1 cellular context compared by ENCODE assay signal in the genomic region with DNA sequence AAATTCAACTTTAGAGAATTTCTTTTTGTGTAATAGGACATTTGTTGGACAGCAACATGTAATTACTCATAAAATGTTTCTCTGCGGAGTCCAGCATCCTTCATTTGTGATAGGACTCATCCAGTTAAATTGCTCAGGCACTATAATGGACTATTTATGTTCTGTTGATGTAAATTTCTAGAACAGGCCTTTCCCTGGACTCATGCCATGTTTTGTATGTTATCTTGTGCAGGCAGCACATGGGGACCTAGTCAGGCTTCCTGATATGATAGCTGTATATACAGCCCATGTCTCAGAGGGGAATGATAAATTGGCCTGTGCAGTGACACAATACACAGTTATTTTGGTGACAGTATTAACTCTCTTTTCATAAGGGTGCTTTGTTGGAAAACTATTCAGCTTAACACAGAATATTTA.
TF ChIP-seq lines count a peak whose summit lies in the region.

No MANE protein-coding gene starts in this region.

TF ChIP-seq in GM23338, 12 proteins besides CTCF, POLR2A, EP300 and RAD21:
- TF ChIP-seq, protein P1, sequence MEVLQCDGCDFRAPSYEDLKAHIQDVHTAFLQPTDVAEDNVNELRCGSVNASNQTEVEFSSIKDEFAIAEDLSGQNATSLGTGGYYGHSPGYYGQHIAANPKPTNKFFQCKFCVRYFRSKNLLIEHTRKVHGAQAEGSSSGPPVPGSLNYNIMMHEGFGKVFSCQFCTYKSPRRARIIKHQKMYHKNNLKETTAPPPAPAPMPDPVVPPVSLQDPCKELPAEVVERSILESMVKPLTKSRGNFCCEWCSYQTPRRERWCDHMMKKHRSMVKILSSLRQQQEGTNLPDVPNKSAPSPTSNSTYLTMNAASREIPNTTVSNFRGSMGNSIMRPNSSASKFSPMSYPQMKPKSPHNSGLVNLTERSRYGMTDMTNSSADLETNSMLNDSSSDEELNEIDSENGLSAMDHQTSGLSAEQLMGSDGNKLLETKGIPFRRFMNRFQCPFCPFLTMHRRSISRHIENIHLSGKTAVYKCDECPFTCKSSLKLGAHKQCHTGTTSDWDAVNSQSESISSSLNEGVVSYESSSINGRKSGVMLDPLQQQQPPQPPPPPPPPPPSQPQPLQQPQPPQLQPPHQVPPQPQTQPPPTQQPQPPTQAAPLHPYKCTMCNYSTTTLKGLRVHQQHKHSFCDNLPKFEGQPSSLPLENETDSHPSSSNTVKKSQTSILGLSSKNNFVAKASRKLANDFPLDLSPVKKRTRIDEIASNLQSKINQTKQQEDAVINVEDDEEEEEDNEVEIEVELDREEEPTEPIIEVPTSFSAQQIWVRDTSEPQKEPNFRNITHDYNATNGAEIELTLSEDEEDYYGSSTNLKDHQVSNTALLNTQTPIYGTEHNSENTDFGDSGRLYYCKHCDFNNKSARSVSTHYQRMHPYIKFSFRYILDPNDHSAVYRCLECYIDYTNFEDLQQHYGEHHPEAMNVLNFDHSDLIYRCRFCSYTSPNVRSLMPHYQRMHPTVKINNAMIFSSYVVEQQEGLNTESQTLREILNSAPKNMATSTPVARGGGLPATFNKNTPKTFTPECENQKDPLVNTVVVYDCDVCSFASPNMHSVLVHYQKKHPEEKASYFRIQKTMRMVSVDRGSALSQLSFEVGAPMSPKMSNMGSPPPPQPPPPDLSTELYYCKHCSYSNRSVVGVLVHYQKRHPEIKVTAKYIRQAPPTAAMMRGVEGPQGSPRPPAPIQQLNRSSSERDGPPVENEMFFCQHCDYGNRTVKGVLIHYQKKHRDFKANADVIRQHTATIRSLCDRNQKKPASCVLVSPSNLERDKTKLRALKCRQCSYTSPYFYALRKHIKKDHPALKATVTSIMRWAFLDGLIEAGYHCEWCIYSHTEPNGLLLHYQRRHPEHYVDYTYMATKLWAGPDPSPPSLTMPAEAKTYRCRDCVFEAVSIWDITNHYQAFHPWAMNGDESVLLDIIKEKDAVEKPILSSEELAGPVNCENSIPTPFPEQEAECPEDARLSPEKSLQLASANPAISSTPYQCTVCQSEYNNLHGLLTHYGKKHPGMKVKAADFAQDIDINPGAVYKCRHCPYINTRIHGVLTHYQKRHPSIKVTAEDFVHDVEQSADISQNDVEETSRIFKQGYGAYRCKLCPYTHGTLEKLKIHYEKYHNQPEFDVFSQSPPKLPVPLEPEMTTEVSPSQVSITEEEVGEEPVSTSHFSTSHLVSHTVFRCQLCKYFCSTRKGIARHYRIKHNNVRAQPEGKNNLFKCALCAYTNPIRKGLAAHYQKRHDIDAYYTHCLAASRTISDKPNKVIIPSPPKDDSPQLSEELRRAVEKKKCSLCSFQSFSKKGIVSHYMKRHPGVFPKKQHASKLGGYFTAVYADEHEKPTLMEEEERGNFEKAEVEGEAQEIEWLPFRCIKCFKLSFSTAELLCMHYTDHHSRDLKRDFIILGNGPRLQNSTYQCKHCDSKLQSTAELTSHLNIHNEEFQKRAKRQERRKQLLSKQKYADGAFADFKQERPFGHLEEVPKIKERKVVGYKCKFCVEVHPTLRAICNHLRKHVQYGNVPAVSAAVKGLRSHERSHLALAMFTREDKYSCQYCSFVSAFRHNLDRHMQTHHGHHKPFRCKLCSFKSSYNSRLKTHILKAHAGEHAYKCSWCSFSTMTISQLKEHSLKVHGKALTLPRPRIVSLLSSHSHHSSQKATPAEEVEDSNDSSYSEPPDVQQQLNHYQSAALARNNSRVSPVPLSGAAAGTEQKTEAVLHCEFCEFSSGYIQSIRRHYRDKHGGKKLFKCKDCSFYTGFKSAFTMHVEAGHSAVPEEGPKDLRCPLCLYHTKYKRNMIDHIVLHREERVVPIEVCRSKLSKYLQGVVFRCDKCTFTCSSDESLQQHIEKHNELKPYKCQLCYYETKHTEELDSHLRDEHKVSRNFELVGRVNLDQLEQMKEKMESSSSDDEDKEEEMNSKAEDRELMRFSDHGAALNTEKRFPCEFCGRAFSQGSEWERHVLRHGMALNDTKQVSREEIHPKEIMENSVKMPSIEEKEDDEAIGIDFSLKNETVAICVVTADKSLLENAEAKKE (CRISPR knock-in tag; IDR thresholded peaks at IDR 0.05) = no peak
